Comparison of ENCODE assay signal across 9 cellular contexts in the genomic region with DNA sequence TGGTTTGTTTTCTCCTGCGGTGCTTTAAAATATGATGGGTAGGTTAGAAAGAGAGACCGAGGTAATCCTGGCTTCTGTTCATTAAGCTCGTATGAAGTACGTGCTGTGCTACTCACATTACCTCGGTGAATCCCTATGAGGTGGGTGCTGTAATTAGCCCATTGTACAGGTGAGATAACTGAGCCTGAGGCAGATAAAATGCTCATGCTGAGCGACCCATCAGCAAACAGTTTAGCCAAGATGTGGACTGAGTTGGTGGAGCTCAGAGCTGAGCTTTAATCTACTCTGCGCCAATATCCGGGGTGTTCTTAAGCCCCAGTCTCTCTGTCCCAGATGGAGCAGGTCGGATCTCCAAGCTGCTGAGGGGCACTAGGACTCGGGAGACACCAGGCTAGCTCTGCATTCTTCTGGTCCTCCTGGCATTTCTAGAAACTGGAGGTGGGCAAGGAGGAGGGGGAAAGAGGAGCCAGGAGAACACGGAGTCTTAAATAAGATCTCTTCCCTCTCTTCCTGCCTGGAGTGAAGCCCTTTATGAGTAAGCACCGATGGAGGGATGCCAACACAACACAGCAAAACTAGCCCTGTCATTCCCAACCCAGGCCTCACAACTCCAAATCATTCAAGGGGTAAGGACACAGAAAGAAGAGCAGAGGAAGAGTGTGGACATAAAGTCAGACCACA.
DNase-seq lines count a peak whose midpoint lies in the region; ATAC-seq and TF ChIP-seq lines count a peak whose summit lies in the region.
"Had no signal": no experiment of that assay in that cellular context is flagged by ENCODE, and none has a peak within 500 bp of the region (broad histone marks: within the 10 kb centered on the region; RNA-seq: fewer than 3 reads in every experiment).

No MANE protein-coding gene starts in this region.

- peak overlapping the region; percentile 50 for H4K91ac ChIP-seq in trophoblast cell (ENCODE audit: low read depth, low read length)

- no peaks in the 10 kb centered on the region for H3K4me1 Mint-ChIP-seq in activated naive CD8-positive, alpha-beta T cell treated with anti-CD3 and anti-CD28 coated beads, Interleukin-2, amount 50 U/mL, for 24 hours

- peaks cover 22% of the 10 kb centered on the region for H3K79me1 ChIP-seq in trophoblast cell (ENCODE audit: low read length)

- H2BK5ac ChIP-seq in trophoblast cell (ENCODE audit: low read depth, low read length, poor library complexity): peak overlapping the region; percentile 8

- no peak overlapping the region for H3K27ac Mint-ChIP-seq in activated naive CD8-positive, alpha-beta T cell treated with anti-CD3 and anti-CD28 coated beads, Interleukin-2, amount 50 U/mL, for 24 hours

- no peaks in the 10 kb centered on the region for H3K9me3 Mint-ChIP-seq in activated naive CD8-positive, alpha-beta T cell treated with anti-CD3 and anti-CD28 coated beads, Interleukin-2, amount 50 U/mL, for 24 hours

- peak overlapping the region; percentile 27 for H3K14ac ChIP-seq in trophoblast cell (ENCODE audit: low read length)

- TF ChIP-seq CTCF in C4-2B (conservative IDR thresholded peaks at IDR 0.05): no peak
- TF ChIP-seq CTCF in fibroblast of mammary gland (conservative IDR thresholded peaks at IDR 0.05; ENCODE audit: control insufficient read depth, insufficient read depth, low read depth, low read length): no peak

- peak overlapping the region; percentile 20 for H2AK5ac ChIP-seq in trophoblast cell (ENCODE audit: low read length)

- DNase-seq in RKO (ENCODE audit: low spot score) (peak; percentile 35), fibroblast of mammary gland (ENCODE audit: low read depth) (peak; percentile 95), trophoblast cell (no peak)
- no peak for DNase-seq in activated naive CD8-positive, alpha-beta T cell treated with anti-CD3 and anti-CD28 coated beads, Interleukin-2, amount 50 U/mL, for 24 hours
- DNase-seq: GDM1 had no signal

- no peaks in the 10 kb centered on the region for H3K9me3 ChIP-seq in trophoblast cell (ENCODE audit: insufficient read depth, low read depth, low read length)

- no peak overlapping the region for H3K4me3 Mint-ChIP-seq in activated naive CD8-positive, alpha-beta T cell treated with anti-CD3 and anti-CD28 coated beads, Interleukin-2, amount 50 U/mL, for 24 hours

- H3K79me2 ChIP-seq in trophoblast cell (ENCODE audit: control insufficient read depth, insufficient read depth, low read length, poor library complexity): no peaks in the 10 kb centered on the region

- peak overlapping the region; percentile 9 for H4K8ac ChIP-seq in trophoblast cell (ENCODE audit: low read depth, low read length)

- H4K12ac ChIP-seq in trophoblast cell (ENCODE audit: low read depth, low read length): no peak overlapping the region

- H3K4me3 ChIP-seq in fibroblast of mammary gland (ENCODE audit: control insufficient read depth, low read depth, low read length) (no peak overlapping the region), trophoblast cell (ENCODE audit: low read depth, low read length) (peak overlapping the region; percentile 8)

- H2AFZ ChIP-seq in trophoblast cell (ENCODE audit: insufficient read depth, low read length, poor library complexity): no peak overlapping the region

- no peaks in the 10 kb centered on the region for H3K27me3 ChIP-seq in trophoblast cell (ENCODE audit: insufficient read depth, low read length)

- H3K27ac ChIP-seq in C4-2B: peak overlapping the region; percentile 63
- H3K27ac ChIP-seq in trophoblast cell (ENCODE audit: low read depth, low read length): no peak overlapping the region

- H3K36me3 ChIP-seq in trophoblast cell (ENCODE audit: control insufficient read depth in 1 of 2, insufficient read depth in 2 of 2, low read length in 2 of 2): peaks cover 4 to 8% of the 10 kb centered on the region in 2 experiments

- peak overlapping the region; percentile 34 for H3K18ac ChIP-seq in trophoblast cell (ENCODE audit: low read length)

- no peak overlapping the region for H3K23ac ChIP-seq in trophoblast cell (ENCODE audit: low read length)

- H2BK12ac ChIP-seq in trophoblast cell (ENCODE audit: low read length): peak overlapping the region; percentile 41

- H2BK120ac ChIP-seq in trophoblast cell (ENCODE audit: insufficient read depth, low read length, poor library complexity): peak overlapping the region; percentile 35

- H3K36me3 Mint-ChIP-seq in activated naive CD8-positive, alpha-beta T cell treated with anti-CD3 and anti-CD28 coated beads, Interleukin-2, amount 50 U/mL, for 24 hours (ENCODE audit: low read depth): no peaks in the 10 kb centered on the region

- no peak for ATAC-seq in activated naive CD8-positive, alpha-beta T cell treated with anti-CD3 and anti-CD28 coated beads, Interleukin-2, amount 50 U/mL, for 24 hours
- ATAC-seq in HG03469 (IDR thresholded peaks at IDR 0.05; ENCODE audit: unreplicated experiment): no peak
- ATAC-seq in GM21390 (IDR thresholded peaks at IDR 0.05; ENCODE audit: unreplicated experiment): no peak
- no peak for ATAC-seq in HG03139 (IDR thresholded peaks at IDR 0.05; ENCODE audit: unreplicated experiment)

- WGBS in trophoblast cell (ENCODE audit: extremely low coverage, insufficient coverage, insufficient read length): no CpG with 5 or more reads among the region's 12 CpGs

- H3K4me2 ChIP-seq in trophoblast cell (ENCODE audit: low read length): no peak overlapping the region

- H3K27me3 Mint-ChIP-seq in activated naive CD8-positive, alpha-beta T cell treated with anti-CD3 and anti-CD28 coated beads, Interleukin-2, amount 50 U/mL, for 24 hours: peaks cover 11% of the 10 kb centered on the region

- H3K4ac ChIP-seq in trophoblast cell (ENCODE audit: low read depth, low read length): no peak overlapping the region

- H3K4me1 ChIP-seq in trophoblast cell (ENCODE audit: control insufficient read depth in 1 of 2, insufficient read depth in 2 of 2, low read length in 2 of 2): peaks cover 3 to 10% of the 10 kb centered on the region in 2 experiments

- H3K9ac ChIP-seq in trophoblast cell (ENCODE audit: low read length): no peak overlapping the region

Comparison
In these comparisons a context has a peak if more than half of its experiments do, and no peak if none do; other contexts are left out.
1. DNase-seq: peak in RKO (single experiment) and fibroblast of mammary gland (single experiment); none in trophoblast cell (0 of 2) and activated naive CD8-positive, alpha-beta T cell treated with anti-CD3 and anti-CD28 coated beads, Interleukin-2, amount 50 U/mL, for 24 hours (single experiment).